In the genomic region with DNA sequence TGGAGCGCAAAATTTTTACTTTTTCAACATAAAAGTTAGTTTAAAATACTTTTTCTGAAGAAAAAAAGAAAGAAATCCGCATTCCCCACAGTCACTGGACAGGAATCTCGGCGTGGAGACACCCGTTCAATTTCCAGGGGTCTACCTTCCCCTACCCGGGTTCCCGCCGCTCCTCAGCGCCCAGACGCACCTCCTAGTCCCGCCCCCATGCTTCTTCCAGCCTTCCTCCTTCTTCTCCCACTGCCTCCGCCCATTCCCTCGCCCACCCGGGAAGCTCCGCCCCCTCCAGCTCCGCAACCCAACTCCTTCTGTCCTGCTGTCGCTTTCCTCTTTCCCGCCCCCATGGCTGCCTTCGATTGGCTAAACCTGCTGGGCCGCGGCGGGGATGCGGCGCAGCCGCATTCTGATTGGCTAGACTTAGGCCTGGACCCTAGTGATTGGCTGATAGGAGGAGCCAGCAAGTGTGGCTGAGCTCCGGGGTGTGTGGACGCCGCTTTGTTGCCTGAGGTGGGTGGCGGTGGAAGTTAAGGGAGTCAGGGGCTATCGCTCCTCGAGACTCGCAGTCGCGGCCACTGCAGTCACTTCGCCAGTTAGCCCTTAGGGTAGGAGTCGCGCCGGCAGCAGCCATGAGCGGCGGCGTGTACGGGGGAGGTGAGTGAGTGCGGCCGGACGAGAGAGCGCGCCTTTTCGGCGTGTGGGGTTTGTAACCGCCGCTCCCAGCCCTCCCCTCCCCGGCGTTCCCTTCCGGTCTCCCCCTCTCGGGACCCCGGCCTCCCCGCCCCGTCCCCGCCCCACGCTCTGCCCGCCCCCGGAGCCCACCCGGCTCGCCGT, we compare ENCODE assay signal across 1 cellular context.
TF ChIP-seq lines count a peak whose summit lies in the region.

ACTL6A (plus strand) TSS at position 460 of the 831 bp plus-strand sequence; CDS start at position 627, 167 bp downstream.

TF ChIP-seq in HepG2, 621 proteins besides CTCF, POLR2A, EP300 and RAD21 (continued from another document and continues in another):
- TF ChIP-seq FOXP4 (CRISPR knock-in tag; IDR thresholded peaks at IDR 0.05) (0 out of 2 replicates have a peak, but pooled peaks have one; percentile 25), ZFAT (CRISPR knock-in tag; conservative IDR thresholded peaks at IDR 0.05) (no peak), PRDM15 (CRISPR knock-in tag; IDR thresholded peaks at IDR 0.05) (no peak), ETV5 (CRISPR knock-in tag; IDR thresholded peaks at IDR 0.05; ENCODE audit: borderline replicate concordance) (peak; percentile 74), CSRNP2 (CRISPR knock-in tag; conservative IDR thresholded peaks at IDR 0.05; ENCODE audit: low read depth) (no peak), PCBP2 (optimal IDR thresholded peaks at IDR 0.05; ENCODE audit: low read depth, low read length, poor library complexity, severe bottlenecking) (no peak), ZSCAN30 (CRISPR knock-in tag; IDR thresholded peaks at IDR 0.05) (no peak), KLF9 (CRISPR knock-in tag; IDR thresholded peaks at IDR 0.05; ENCODE audit: low read depth) (no peak), FOXA1 (IDR thresholded peaks at IDR 0.05) (no peak), FOXA1 (CRISPR knock-in tag; IDR thresholded peaks at IDR 0.05) (peak; percentile 49; the same call in 1 of the 2 replicates), AGO1 (IDR thresholded peaks at IDR 0.05; ENCODE audit: low read depth, low read length, poor library complexity, severe bottlenecking) (peak; percentile 30), ZNF34 (CRISPR knock-in tag; IDR thresholded peaks at IDR 0.05; ENCODE audit: borderline replicate concordance) (no peak), ZFP1 (CRISPR knock-in tag; IDR thresholded peaks at IDR 0.05) (no peak), SKI (IDR thresholded peaks at IDR 0.05; ENCODE audit: partially characterized antibody) (no peak), THAP11 (CRISPR knock-in tag; IDR thresholded peaks at IDR 0.05) (peak; percentile 79), SAP130 (CRISPR knock-in tag; IDR thresholded peaks at IDR 0.05; ENCODE audit: low read depth) (peak; percentile 87), HNRNPUL1 (IDR thresholded peaks at IDR 0.05; ENCODE audit: low read depth, low read length) (no peak), KDM3A (CRISPR knock-in tag; IDR thresholded peaks at IDR 0.05; ENCODE audit: low read depth) (peak; percentile 44; the same call in 1 of the 2 replicates), TCF7 (IDR thresholded peaks at IDR 0.05; ENCODE audit: low read depth) (no peak), BRD4 (CRISPR knock-in tag; IDR thresholded peaks at IDR 0.05) (no peak), SCMH1 (CRISPR knock-in tag; IDR thresholded peaks at IDR 0.05; ENCODE audit: borderline replicate concordance) (no peak), ZNF333 (CRISPR knock-in tag; IDR thresholded peaks at IDR 0.05; ENCODE audit: borderline replicate concordance) (no peak), ZFP36L1 (CRISPR knock-in tag; IDR thresholded peaks at IDR 0.05) (0 out of 2 replicates have a peak, but pooled peaks have one; percentile 63), TFAP4 (IDR thresholded peaks at IDR 0.05; ENCODE audit: borderline replicate concordance, low read depth) (no peak), FUBP1 (CRISPR knock-in tag; IDR thresholded peaks at IDR 0.05; ENCODE audit: borderline replicate concordance) (no peak), ZNF720 (CRISPR knock-in tag; IDR thresholded peaks at IDR 0.05) (no peak)
- TF ChIP-seq, protein P1, sequence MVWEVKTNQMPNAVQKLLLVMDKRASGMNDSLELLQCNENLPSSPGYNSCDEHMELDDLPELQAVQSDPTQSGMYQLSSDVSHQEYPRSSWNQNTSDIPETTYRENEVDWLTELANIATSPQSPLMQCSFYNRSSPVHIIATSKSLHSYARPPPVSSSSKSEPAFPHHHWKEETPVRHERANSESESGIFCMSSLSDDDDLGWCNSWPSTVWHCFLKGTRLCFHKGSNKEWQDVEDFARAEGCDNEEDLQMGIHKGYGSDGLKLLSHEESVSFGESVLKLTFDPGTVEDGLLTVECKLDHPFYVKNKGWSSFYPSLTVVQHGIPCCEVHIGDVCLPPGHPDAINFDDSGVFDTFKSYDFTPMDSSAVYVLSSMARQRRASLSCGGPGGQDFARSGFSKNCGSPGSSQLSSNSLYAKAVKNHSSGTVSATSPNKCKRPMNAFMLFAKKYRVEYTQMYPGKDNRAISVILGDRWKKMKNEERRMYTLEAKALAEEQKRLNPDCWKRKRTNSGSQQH (CRISPR knock-in tag; IDR thresholded peaks at IDR 0.05; ENCODE audit: low read depth) = peak; percentile 79; the same call in 1 of the 2 replicates
- TF ChIP-seq, protein P2, sequence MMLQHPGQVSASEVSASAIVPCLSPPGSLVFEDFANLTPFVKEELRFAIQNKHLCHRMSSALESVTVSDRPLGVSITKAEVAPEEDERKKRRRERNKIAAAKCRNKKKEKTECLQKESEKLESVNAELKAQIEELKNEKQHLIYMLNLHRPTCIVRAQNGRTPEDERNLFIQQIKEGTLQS (CRISPR knock-in tag; IDR thresholded peaks at IDR 0.05) = no peak
- TF ChIP-seq, protein P3, sequence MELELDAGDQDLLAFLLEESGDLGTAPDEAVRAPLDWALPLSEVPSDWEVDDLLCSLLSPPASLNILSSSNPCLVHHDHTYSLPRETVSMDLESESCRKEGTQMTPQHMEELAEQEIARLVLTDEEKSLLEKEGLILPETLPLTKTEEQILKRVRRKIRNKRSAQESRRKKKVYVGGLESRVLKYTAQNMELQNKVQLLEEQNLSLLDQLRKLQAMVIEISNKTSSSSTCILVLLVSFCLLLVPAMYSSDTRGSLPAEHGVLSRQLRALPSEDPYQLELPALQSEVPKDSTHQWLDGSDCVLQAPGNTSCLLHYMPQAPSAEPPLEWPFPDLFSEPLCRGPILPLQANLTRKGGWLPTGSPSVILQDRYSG (CRISPR knock-in tag; IDR thresholded peaks at IDR 0.05) = no peak
- TF ChIP-seq, protein P4, sequence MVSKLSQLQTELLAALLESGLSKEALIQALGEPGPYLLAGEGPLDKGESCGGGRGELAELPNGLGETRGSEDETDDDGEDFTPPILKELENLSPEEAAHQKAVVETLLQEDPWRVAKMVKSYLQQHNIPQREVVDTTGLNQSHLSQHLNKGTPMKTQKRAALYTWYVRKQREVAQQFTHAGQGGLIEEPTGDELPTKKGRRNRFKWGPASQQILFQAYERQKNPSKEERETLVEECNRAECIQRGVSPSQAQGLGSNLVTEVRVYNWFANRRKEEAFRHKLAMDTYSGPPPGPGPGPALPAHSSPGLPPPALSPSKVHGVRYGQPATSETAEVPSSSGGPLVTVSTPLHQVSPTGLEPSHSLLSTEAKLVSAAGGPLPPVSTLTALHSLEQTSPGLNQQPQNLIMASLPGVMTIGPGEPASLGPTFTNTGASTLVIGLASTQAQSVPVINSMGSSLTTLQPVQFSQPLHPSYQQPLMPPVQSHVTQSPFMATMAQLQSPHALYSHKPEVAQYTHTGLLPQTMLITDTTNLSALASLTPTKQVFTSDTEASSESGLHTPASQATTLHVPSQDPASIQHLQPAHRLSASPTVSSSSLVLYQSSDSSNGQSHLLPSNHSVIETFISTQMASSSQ (IDR thresholded peaks at IDR 0.05; ENCODE audit: low read depth) = 0 out of 2 replicates have a peak, but pooled peaks have one; percentile 36
- TF ChIP-seq, protein P4 (CRISPR knock-in tag; IDR thresholded peaks at IDR 0.05; ENCODE audit: borderline replicate concordance) = peak; percentile 47; the same call in 1 of the 2 replicates
